In genomic region chr9:80550181-80550580, GRCh38 we compare ENCODE assay signal across 28 cellular contexts.
"Had no signal": no experiment of that assay in that cellular context is flagged by ENCODE, and none has a peak within 500 bp of the region (broad histone marks: within the 10 kb centered on the region; RNA-seq: fewer than 3 reads in every experiment).

No MANE protein-coding gene starts in this region.

- H3K9me3 ChIP-seq: left ventricle myocardium inferior, neutrophil, right atrium auricular region, right lobe of liver, tibial nerve, uterus had no signal

- H3K36me3 Mint-ChIP-seq: immature natural killer cell; mesothelial cell of epicardium; naive B cell; natural killer cell; neural progenitor cell; stimulated activated memory B cell treated with anti-CD40 and anti-IgM and Interleukin-4, amounts not matched to agents 10 μg/mL and 1 μg/mL and 100 μg/mL, for 72 hours; type B pancreatic cell had no signal

- ATAC-seq: natural killer cell; right lobe of liver; stimulated activated memory B cell treated with anti-CD40 and anti-IgM and Interleukin-4, amounts not matched to agents 10 μg/mL and 1 μg/mL and 100 μg/mL, for 72 hours; stimulated activated naive CD8-positive, alpha-beta T cell treated with anti-CD3 and anti-CD28 coated beads, Interleukin-15, amount 100 ng/mL, for 72 hours had no signal

- H3K4me3 Mint-ChIP-seq: immature natural killer cell; mesothelial cell of epicardium; naive B cell; natural killer cell; nephron progenitor cell; neural progenitor cell; stimulated activated memory B cell treated with anti-CD40 and anti-IgM and Interleukin-4, amounts not matched to agents 10 μg/mL and 1 μg/mL and 100 μg/mL, for 72 hours; stimulated activated naive CD8-positive, alpha-beta T cell treated with anti-CD3 and anti-CD28 coated beads, Interleukin-15, amount 100 ng/mL, for 72 hours; type B pancreatic cell had no signal

- H3K36me3 ChIP-seq: left ventricle myocardium inferior, neural progenitor cell, neutrophil, right atrium auricular region, right lobe of liver, tibial nerve, uterus had no signal

- H3K9ac ChIP-seq: neural progenitor cell, parathyroid adenoma had no signal

- DNase-seq: hypothalamus; immature natural killer cell; islet precursor cell; left ventricle myocardium inferior; mesendoderm; naive B cell; natural killer cell; nephron progenitor cell; occipital lobe; right lobe of liver; stimulated activated CD4-positive, alpha-beta T cell treated with anti-CD3 and anti-CD28 coated beads, Interleukin-1b, Interleukin-23, amount 100 ng/mL, for 48 hours; stimulated activated CD4-positive, alpha-beta T cell treated with anti-CD3 and anti-CD28 coated beads, Interleukin-2, amount 100 ng/mL, for 48 hours; stimulated activated CD4-positive, alpha-beta T cell treated with anti-CD3 and anti-CD28 coated beads, Interleukin-4, amount 100 ng/mL, for 4 hours; stimulated activated CD8-positive, alpha-beta memory T cell treated with anti-CD3 and anti-CD28 coated beads, Interleukin-4, amount 100 ng/mL, for 48 hours; stimulated activated naive CD4-positive, alpha-beta T cell treated with Interleukin-2 at 50 U/mL for 16 hours; stimulated activated naive CD8-positive, alpha-beta T cell treated with anti-CD3 and anti-CD28 coated beads, Interleukin-15, amount 100 ng/mL, for 72 hours; substantia nigra; uterus had no signal

- H3K27ac Mint-ChIP-seq: immature natural killer cell; mesothelial cell of epicardium; naive B cell; natural killer cell; nephron progenitor cell; neural progenitor cell; stimulated activated memory B cell treated with anti-CD40 and anti-IgM and Interleukin-4, amounts not matched to agents 10 μg/mL and 1 μg/mL and 100 μg/mL, for 72 hours; stimulated activated naive CD8-positive, alpha-beta T cell treated with anti-CD3 and anti-CD28 coated beads, Interleukin-15, amount 100 ng/mL, for 72 hours; type B pancreatic cell had no signal

- H3K4me1 Mint-ChIP-seq: immature natural killer cell; natural killer cell; stimulated activated memory B cell treated with anti-CD40 and anti-IgM and Interleukin-4, amounts not matched to agents 10 μg/mL and 1 μg/mL and 100 μg/mL, for 72 hours; stimulated activated naive CD8-positive, alpha-beta T cell treated with anti-CD3 and anti-CD28 coated beads, Interleukin-15, amount 100 ng/mL, for 72 hours had no signal

- H3K9me3 Mint-ChIP-seq: mesothelial cell of epicardium; nephron progenitor cell; neural progenitor cell; stimulated activated memory B cell treated with anti-CD40 and anti-IgM and Interleukin-4, amounts not matched to agents 10 μg/mL and 1 μg/mL and 100 μg/mL, for 72 hours; type B pancreatic cell had no signal

- H3K4me1 ChIP-seq: left ventricle myocardium inferior, parathyroid adenoma, right atrium auricular region, uterus had no signal

- H3K4me3 ChIP-seq: left ventricle myocardium inferior, lung, neural progenitor cell, right atrium auricular region, right lobe of liver, smooth muscle cell, tibial nerve, uterus had no signal

- H3K27me3 Mint-ChIP-seq: naive B cell; stimulated activated memory B cell treated with anti-CD40 and anti-IgM and Interleukin-4, amounts not matched to agents 10 μg/mL and 1 μg/mL and 100 μg/mL, for 72 hours; stimulated activated naive CD8-positive, alpha-beta T cell treated with anti-CD3 and anti-CD28 coated beads, Interleukin-15, amount 100 ng/mL, for 72 hours; type B pancreatic cell had no signal

- H3K27ac ChIP-seq: left ventricle myocardium inferior, neural progenitor cell, neutrophil, parathyroid adenoma, right atrium auricular region, right lobe of liver, tibial nerve, uterus had no signal

- H3K27me3 ChIP-seq: neural progenitor cell, neutrophil, right atrium auricular region, right lobe of liver, tibial nerve, uterus had no signal
